Comparison of ENCODE assay signal across 8 cellular contexts in genomic region chr9:127388856-127389238, GRCh38. TPM values are rescaled to one million over a fixed set of nuclear protein-coding genes. Genes with fewer than 3 reads are reported as not detected.
A peak's percentile ranks its signal among the peaks of the same experiment; 100 is the strongest.
DNase-seq lines count a peak whose midpoint lies in the region; ATAC-seq and TF ChIP-seq lines count a peak whose summit lies in the region.
"Had no signal": no experiment of that assay in that cellular context is flagged by ENCODE, and none has a peak within 500 bp of the region (broad histone marks: within the 10 kb centered on the region; RNA-seq: fewer than 3 reads in every experiment).

No MANE protein-coding gene starts in this region.

- H3K4me2 ChIP-seq in skeletal muscle satellite cell (ENCODE audit: low read length): peak overlapping the region; percentile 51

- no peaks in the 10 kb centered on the region for H3K36me3 Mint-ChIP-seq in stimulated activated naive B cell treated with anti-CD40 and anti-IgM and Interleukin-4, amounts not matched to agents 10 μg/mL and 1 μg/mL and 100 μg/mL, for 72 hours

- no peak overlapping the region for H3K4me3 Mint-ChIP-seq in stimulated activated naive B cell treated with anti-CD40 and anti-IgM and Interleukin-4, amounts not matched to agents 10 μg/mL and 1 μg/mL and 100 μg/mL, for 72 hours

- no peak for TF ChIP-seq CTCF in fibroblast of the aortic adventitia (IDR thresholded peaks at IDR 0.05; ENCODE audit: insufficient read depth, low read length)

- H3K27ac Mint-ChIP-seq in stimulated activated naive B cell treated with anti-CD40 and anti-IgM and Interleukin-4, amounts not matched to agents 10 μg/mL and 1 μg/mL and 100 μg/mL, for 72 hours: no peak overlapping the region

- peak; percentile 31 for DNase-seq in HK-2 (ENCODE audit: unreplicated experiment)
- DNase-seq in fibroblast of the aortic adventitia (ENCODE audit: low read depth): peak; percentile 7
- DNase-seq in stimulated activated naive B cell treated with anti-CD40 and anti-IgM and Interleukin-4, amounts not matched to agents 10 μg/mL and 1 μg/mL and 100 μg/mL, for 72 hours: no peak
- no peak for DNase-seq in hippocampal formation (lab: John Stamatoyannopoulos, UW)
- DNase-seq: NCI-H1930 had no signal

- peaks cover 35 to 71% of the 10 kb centered on the region in 2 donors for H3K27me3 Mint-ChIP-seq in stimulated activated naive B cell treated with anti-CD40 and anti-IgM and Interleukin-4, amounts not matched to agents 10 μg/mL and 1 μg/mL and 100 μg/mL, for 72 hours

- H3K4me1 Mint-ChIP-seq in stimulated activated naive B cell treated with anti-CD40 and anti-IgM and Interleukin-4, amounts not matched to agents 10 μg/mL and 1 μg/mL and 100 μg/mL, for 72 hours: peaks cover 7 to 13% of the 10 kb centered on the region in 2 donors

- no peaks in the 10 kb centered on the region for H3K36me3 ChIP-seq in skeletal muscle satellite cell (ENCODE audit: insufficient read depth, low read length)

- ATAC-seq in SK-N-SH treated with all-trans-retinoic acid at 6 μM for 48 hours: peak; percentile 5; the same call in 1 of the 3 replicates
- ATAC-seq in stimulated activated naive B cell treated with anti-CD40 and anti-IgM and Interleukin-4, amounts not matched to agents 10 μg/mL and 1 μg/mL and 100 μg/mL, for 72 hours (replicated peaks): no peak
- no peak for ATAC-seq in GM18511 (IDR thresholded peaks at IDR 0.05; ENCODE audit: unreplicated experiment)

- no peaks in the 10 kb centered on the region for H3K9me3 ChIP-seq in skeletal muscle satellite cell (replicated peaks; ENCODE audit: low read length)

- no peak overlapping the region for H3K9ac ChIP-seq in skeletal muscle satellite cell (ENCODE audit: low read depth, low read length)

- H3K9me3 Mint-ChIP-seq in stimulated activated naive B cell treated with anti-CD40 and anti-IgM and Interleukin-4, amounts not matched to agents 10 μg/mL and 1 μg/mL and 100 μg/mL, for 72 hours: no peaks in the 10 kb centered on the region

- H3K4me3 ChIP-seq in fibroblast of the aortic adventitia (ENCODE audit: low read depth, low read length) (no peak overlapping the region), skeletal muscle satellite cell (ENCODE audit: low read length) (no peak overlapping the region)

- peaks cover 55% of the 10 kb centered on the region for H3K27me3 ChIP-seq in skeletal muscle satellite cell (ENCODE audit: control insufficient read depth, insufficient read depth, low read length)

- peaks cover 13% of the 10 kb centered on the region for H3K4me1 ChIP-seq in skeletal muscle satellite cell (ENCODE audit: control insufficient read depth, insufficient read depth, low read length)

TF ChIP-seq in SK-N-SH treated with all-trans-retinoic acid at 6 μM for 48 hours, 23 proteins besides CTCF, POLR2A, EP300 and RAD21:
- no peak for TF ChIP-seq ESRRG (CRISPR knock-in tag; IDR thresholded peaks at IDR 0.05)
- no peak for TF ChIP-seq TOX (CRISPR knock-in tag; IDR thresholded peaks at IDR 0.05; ENCODE audit: borderline replicate concordance)
- no peak for TF ChIP-seq PPARA (CRISPR knock-in tag; IDR thresholded peaks at IDR 0.05; ENCODE audit: borderline replicate concordance)
- TF ChIP-seq RARB (CRISPR knock-in tag; IDR thresholded peaks at IDR 0.05): no peak
- TF ChIP-seq BACH2 (CRISPR knock-in tag; IDR thresholded peaks at IDR 0.05; ENCODE audit: borderline replicate concordance): no peak

RNA-seq across cellular contexts. Expression of gene SLC2A8, which starts 8.1 kb away (rescaled TPM):
- 5.5 TPM in 1 of 2 replicates, not detected in the other for total RNA-seq in fibroblast of the aortic adventitia (ENCODE audit: low replicate concordance)
- 1.1 and 1.8 TPM in 2 replicates for total RNA-seq in skeletal muscle satellite cell (2012; rRNA removed)

RNA-seq across cellular contexts. Expression of gene ZNF79, which starts 35.3 kb away (rescaled TPM):
- 10.2 and 21.0 TPM in 2 replicates for total RNA-seq in fibroblast of the aortic adventitia (ENCODE audit: low replicate concordance)
- total RNA-seq in skeletal muscle satellite cell (2012; rRNA removed): 5.9 and 6.3 TPM in 2 replicates

Comparison
In these comparisons a context has a peak if more than half of its experiments do, and no peak if none do; other contexts are left out.
1. DNase-seq: peak in HK-2 (single experiment) and fibroblast of the aortic adventitia (single experiment); none in stimulated activated naive B cell treated with anti-CD40 and anti-IgM and Interleukin-4, amounts not matched to agents 10 μg/mL and 1 μg/mL and 100 μg/mL, for 72 hours (single experiment) and hippocampal formation (0 of 2).